Comparison of ENCODE assay signal across 7 cellular contexts in the genomic region with DNA sequence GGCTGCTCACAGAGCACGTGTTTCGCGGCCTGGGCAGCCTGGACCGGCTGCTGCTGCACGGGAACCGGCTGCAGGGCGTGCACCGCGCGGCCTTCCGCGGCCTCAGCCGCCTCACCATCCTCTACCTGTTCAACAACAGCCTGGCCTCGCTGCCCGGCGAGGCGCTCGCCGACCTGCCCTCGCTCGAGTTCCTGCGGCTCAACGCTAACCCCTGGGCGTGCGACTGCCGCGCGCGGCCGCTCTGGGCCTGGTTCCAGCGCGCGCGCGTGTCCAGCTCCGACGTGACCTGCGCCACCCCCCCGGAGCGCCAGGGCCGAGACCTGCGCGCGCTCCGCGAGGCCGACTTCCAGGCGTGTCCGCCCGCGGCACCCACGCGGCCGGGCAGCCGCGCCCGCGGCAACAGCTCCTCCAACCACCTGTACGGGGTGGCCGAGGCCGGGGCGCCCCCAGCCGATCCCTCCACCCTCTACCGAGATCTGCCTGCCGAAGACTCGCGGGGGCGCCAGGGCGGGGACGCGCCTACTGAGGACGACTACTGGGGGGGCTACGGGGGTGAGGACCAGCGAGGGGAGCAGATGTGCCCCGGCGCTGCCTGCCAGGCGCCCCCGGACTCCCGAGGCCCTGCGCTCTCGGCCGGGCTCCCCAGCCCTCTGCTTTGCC. TPM values are rescaled to one million over a fixed set of nuclear protein-coding genes. Genes with fewer than 3 reads are reported as not detected.
DNase-seq lines count a peak whose midpoint lies in the region; ATAC-seq, FAIRE-seq and TF ChIP-seq lines count a peak whose summit lies in the region.
"Had no signal": no experiment of that assay in that cellular context is flagged by ENCODE, and none has a peak within 500 bp of the region (broad histone marks: within the 10 kb centered on the region; RNA-seq: fewer than 3 reads in every experiment).

No MANE protein-coding gene starts in this region.

- H3K36me3 Mint-ChIP-seq in naive thymus-derived CD4-positive, alpha-beta T cell: peaks cover 0 to 1% (median 0%) of the 10 kb centered on the region in 5 donors

- ATAC-seq in GM18505 (IDR thresholded peaks at IDR 0.05; ENCODE audit: unreplicated experiment) (peak; percentile 32), HG03196 (IDR thresholded peaks at IDR 0.05; ENCODE audit: unreplicated experiment) (peak; percentile 28), GM12878 (peak; percentile 55)
- ATAC-seq in naive thymus-derived CD4-positive, alpha-beta T cell: peak; percentile 39

- intact Hi-C loops in GM12878 (cut with micrococcal nuclease; ENCODE audit: unreplicated experiment): loop anchor here (2.0 to 5.0 kb wide), 2 partner anchors 49 to 132 kb away; a partner anchor contains a TSS
- intact Hi-C loops in naive thymus-derived CD4-positive, alpha-beta T cell (cut with micrococcal nuclease): no loop called here

- CTCF ChIA-PET in GM12878 (lab: Yijun Ruan, JAX): interaction anchor here (0.7 to 9.4 kb wide), 8 partner anchors 17 to 165 kb away, joined by 3 to 321 read pairs (median 4); a partner anchor contains a TSS
- CTCF ChIA-PET in naive thymus-derived CD4-positive, alpha-beta T cell (lab: Charles Lee): interaction anchor here (9.3 kb wide), 1 partner anchor 20 kb away, joined by 104 read pairs; no protein-coding TSS in a partner anchor

- H2AFZ ChIP-seq in GM12878 (ENCODE audit: control insufficient read depth, low read depth, low read length): peak overlapping the region; percentile 73

- no TSS peak for BruUV-seq in GM12878 (replicated peaks; lab: Mats Ljungman, UMichigan)

- H3K36me3 ChIP-seq in GM12878 (ENCODE audit: control insufficient read depth in 2 of 2, insufficient read depth in 2 of 2, low read length in 1 of 2): no peaks in the 10 kb centered on the region
- H3K36me3 ChIP-seq in naive thymus-derived CD4-positive, alpha-beta T cell (ENCODE audit: control insufficient read depth in 2 of 3, insufficient read depth in 3 of 3, low read length in 3 of 3): no peaks in the 10 kb centered on the region

- H3K4me3 ChIP-seq in GM12878: peak overlapping the region; percentile 57
- peak overlapping the region; percentile 51 for H3K4me3 ChIP-seq in naive thymus-derived CD4-positive, alpha-beta T cell (ENCODE audit: low read length)

- 2% methylated on average over 43 of the region's 82 CpGs for WGBS in GM12878 (ENCODE audit: insufficient coverage, insufficient replicate concordance, low lambda C conversion rate, missing lambda C conversion rate)

- no peak for FAIRE-seq in GM12878 (lab: Jason Lieb, UNC)

- SMC1A ChIA-PET in GM12878 (lab: Charles Lee; ENCODE audit: uncharacterized antibody, unreplicated experiment): interaction anchor here (0.6 to 1.0 kb wide), 4 partner anchors 18 to 1102 kb away, joined by 3 to 4 read pairs (median 3); a partner anchor contains a TSS

- TF ChIP-seq POLR2A in GM18505 (IDR thresholded peaks at IDR 0.05; ENCODE audit: borderline replicate concordance, extremely low read depth, insufficient read depth, insufficient read length): no peak
- TF ChIP-seq POLR2A in GM12878 (IDR thresholded peaks at IDR 0.05; ENCODE audit: low read depth, low read length): no peak

- no peak for TF ChIP-seq EP300 in GM12878 (IDR thresholded peaks at IDR 0.05; ENCODE audit: borderline replicate concordance in 1 of 2, control insufficient read depth in 1 of 2, low read depth in 2 of 2, low read length in 2 of 2)

- peaks cover 0 to 63% (median 5%) of the 10 kb centered on the region in 5 donors for H3K27me3 Mint-ChIP-seq in naive thymus-derived CD4-positive, alpha-beta T cell

- TF ChIP-seq CTCF in GM12878 (IDR thresholded peaks at IDR 0.05 in 2 of 3, conservative IDR thresholded peaks at IDR 0.05 in 1 of 3; ENCODE audit: control insufficient read depth in 2 of 3, extremely low read depth in 1 of 3, insufficient read depth in 1 of 3, low read depth in 3 of 3, low read length in 3 of 3): peak in 1 of 3 experiments; percentile 7; a peak in 1 of 6 replicates

- H3K27ac Mint-ChIP-seq in naive thymus-derived CD4-positive, alpha-beta T cell: peak overlapping the region in 2 of 9 donors; percentile 21 to 31
- H3K27ac Mint-ChIP-seq: T-helper 1 cell treated with Interleukin-12 subunit alpha and Interleukin-12 subunit beta and Interleukin-4 antibody, amounts not matched to agents 30 μg/mL and 1 μg/mL, for 36 hours had no signal

- in situ Hi-C loops in GM12878 (cut with MboI): loop anchor here (25.0 kb wide), 1 partner anchor 639 kb away; no protein-coding TSS in a partner anchor

- no peaks in the 10 kb centered on the region for H4K20me1 ChIP-seq in GM12878 (ENCODE audit: control insufficient read depth, insufficient read depth)

- no peaks in the 10 kb centered on the region for H3K9me3 ChIP-seq in GM12878 (replicated peaks; ENCODE audit: control insufficient read depth, insufficient read depth, low read length)
- no peaks in the 10 kb centered on the region for H3K9me3 ChIP-seq in naive thymus-derived CD4-positive, alpha-beta T cell (ENCODE audit: control insufficient read depth in 2 of 3, low read length in 3 of 3)

- no peaks in the 10 kb centered on the region for H3K27me3 ChIP-seq in GM12878 (replicated peaks in 1 of 2; ENCODE audit: control insufficient read depth in 2 of 2, insufficient read depth in 2 of 2, low read length in 1 of 2)
- no peaks in the 10 kb centered on the region for H3K27me3 ChIP-seq in naive thymus-derived CD4-positive, alpha-beta T cell (ENCODE audit: control insufficient read depth in 2 of 2, insufficient read depth in 2 of 2, low read length in 2 of 2)

- peak overlapping the region; percentile 64 for H3K9ac ChIP-seq in GM12878 (ENCODE audit: control insufficient read depth, insufficient read depth, low read length)

- POLR2A ChIA-PET in GM12878 (lab: Charles Lee): interaction anchor here (1.0 kb wide), 1 partner anchor 39 kb away, joined by 4 read pairs; a partner anchor contains a TSS
- POLR2A ChIA-PET in naive thymus-derived CD4-positive, alpha-beta T cell (lab: Charles Lee): interaction anchor here (1.1 kb wide), 1 partner anchor 18 kb away, joined by 4 read pairs; no protein-coding TSS in a partner anchor

- DNase-seq in GM12878 (ENCODE audit: low read depth, low spot score): no peak
- DNase-seq in naive thymus-derived CD4-positive, alpha-beta T cell: peak in 4 of 9 donors; percentile 19 to 34 (median 31)
- DNase-seq in NCI-H187 treated with DMSO at 0.1 percent for 48 hours (lab: John Stamatoyannopoulos, UW): no peak
- no peak for DNase-seq in MV-4-11 (lab: John Stamatoyannopoulos, UW)

- peaks cover 24% of the 10 kb centered on the region for H3K4me1 ChIP-seq in GM12878 (ENCODE audit: control insufficient read depth, insufficient read depth, low read length)
- peaks cover 10 to 27% of the 10 kb centered on the region in 2 donors for H3K4me1 ChIP-seq in naive thymus-derived CD4-positive, alpha-beta T cell (ENCODE audit: control insufficient read depth in 2 of 2, insufficient read depth in 2 of 2, low read length in 2 of 2)

- RAD21 ChIA-PET in GM12878 (lab: Charles Lee; ENCODE audit: unreplicated experiment): interaction anchor here (0.7 to 2.3 kb wide), 4 partner anchors 17 to 131 kb away, joined by 3 to 26 read pairs (median 4); no protein-coding TSS in a partner anchor

- H3K27ac ChIP-seq in GM12878 (ENCODE audit: control insufficient read depth, insufficient read depth): peak overlapping the region; percentile 55
- H3K27ac ChIP-seq in naive thymus-derived CD4-positive, alpha-beta T cell (ENCODE audit: low read depth, low read length): peak overlapping the region; percentile 30

- H3K79me2 ChIP-seq in GM12878 (ENCODE audit: control insufficient read depth, insufficient read depth, low read length): no peaks in the 10 kb centered on the region

- peak overlapping the region; percentile 86 for H3K4me2 ChIP-seq in GM12878 (ENCODE audit: control insufficient read depth, insufficient read depth)

- no peak for TF ChIP-seq RAD21 in GM12878 (IDR thresholded peaks at IDR 0.05; ENCODE audit: insufficient read depth, low read depth, low read length)

- H3K4me3 Mint-ChIP-seq in naive thymus-derived CD4-positive, alpha-beta T cell: peak overlapping the region; percentile 62 to 84 (median 78)

- H3K4me1 Mint-ChIP-seq in naive thymus-derived CD4-positive, alpha-beta T cell: peaks cover 12 to 42% (median 34%) of the 10 kb centered on the region in 7 donors

- no peaks in the 10 kb centered on the region for H3K9me3 Mint-ChIP-seq in naive thymus-derived CD4-positive, alpha-beta T cell
- H3K9me3 Mint-ChIP-seq: T-helper 1 cell treated with Interleukin-12 subunit alpha and Interleukin-12 subunit beta and Interleukin-4 antibody, amounts not matched to agents 30 μg/mL and 1 μg/mL, for 36 hours had no signal

RNA-seq across cellular contexts. Expression of a gene that starts 16.0 kb away (rescaled TPM):
- total RNA-seq in GM12878 (2013; cell fraction: nucleolus; rRNA removed): not detected in 2 replicates
- total RNA-seq in GM12878 (2014; rRNA removed) (0.33 and 0.34 TPM in 2 replicates), GM12878 (2014; rRNA removed; fragmentation: Illumina TruSeq; extraction: Trizol) (not detected in 2 replicates), GM12878 (2021) (1.0 and 1.1 TPM in 2 replicates)
- polyA plus RNA-seq in GM12878 (2011; ENCODE audit: low read depth): not detected
- polyA plus RNA-seq in GM12878 (2011; rRNA removed) (not detected in 2 replicates), GM12878 (2014; fragmentation: Illumina TruSeq; extraction: Trizol) (not detected in 2 replicates), GM12878 (2014; fragmentation: Nextera tagmentation; extraction: Ambion mirVana) (under 1 TPM in 1 of 2 experiments, not detected in 1; 0.14 TPM), GM12878 (2014; rRNA removed) (0.58 and 0.88 TPM in 2 replicates), GM12878 (2016; fragmentation: Nextera tagmentation; extraction: Ambion mirVana) (under 1 TPM; 0.48 to 0.55 TPM)
- 0.03 and 0.09 TPM in 2 replicates for polyA plus RNA-seq in GM12878 (2011; cell fraction: cytosol; rRNA removed)
- 0.22 and 0.39 TPM in 2 replicates for polyA plus RNA-seq in GM12878 (2011; cell fraction: nucleus; rRNA removed)
- polyA plus RNA-seq in GM12878 (2012): 0.08 and 0.11 TPM in 2 replicates
- not detected in 2 replicates for polyA minus RNA-seq in GM12878 (2011; rRNA and poly(A)+ RNA removed)
- polyA minus RNA-seq in GM12878 (2011; cell fraction: cytosol; rRNA and poly(A)+ RNA removed): not detected in 2 replicates
- polyA minus RNA-seq in GM12878 (2011; cell fraction: nucleus; rRNA and poly(A)+ RNA removed): 0.36 and 0.38 TPM in 2 replicates
- total RNA-seq in naive thymus-derived CD4-positive, alpha-beta T cell: under 1 TPM in 3 of 5 experiments, not detected in 2; 0.19 to 0.47 (median 0.27) TPM
- polyA plus RNA-seq in naive thymus-derived CD4-positive, alpha-beta T cell: under 1 TPM; 0.08 to 0.44 TPM

RNA-seq across cellular contexts. Expression of a gene that starts 39.1 kb away (rescaled TPM):
- total RNA-seq in GM12878 (2013; cell fraction: nucleolus; rRNA removed): 47.4 and 56.0 TPM in 2 replicates
- total RNA-seq in GM12878 (2014; rRNA removed) (16.9 and 20.3 TPM in 2 replicates), GM12878 (2014; rRNA removed; fragmentation: Illumina TruSeq; extraction: Trizol) (7.4 and 8.1 TPM in 2 replicates), GM12878 (2021) (16.1 and 16.4 TPM in 2 replicates)
- polyA plus RNA-seq in GM12878 (2011; ENCODE audit: low read depth): 8.0 TPM
- polyA plus RNA-seq in GM12878 (2011; rRNA removed) (8.4 and 17.8 TPM in 2 replicates), GM12878 (2014; fragmentation: Illumina TruSeq; extraction: Trizol) (9.8 and 11.9 TPM in 2 replicates), GM12878 (2014; fragmentation: Nextera tagmentation; extraction: Ambion mirVana) (1 to 10 TPM; 1.0 to 2.4 TPM), GM12878 (2014; rRNA removed) (15.6 TPM in 2 replicates), GM12878 (2016; fragmentation: Nextera tagmentation; extraction: Ambion mirVana) (10 to 100 TPM; 12.0 to 13.3 TPM)
- 25.6 and 28.1 TPM in 2 replicates for polyA plus RNA-seq in GM12878 (2011; cell fraction: cytosol; rRNA removed)
- polyA plus RNA-seq in GM12878 (2011; cell fraction: nucleus; rRNA removed): 48.3 and 51.6 TPM in 2 replicates
- polyA plus RNA-seq in GM12878 (2012): 9.3 and 14.0 TPM in 2 replicates
- 29.8 and 30.0 TPM in 2 replicates for polyA minus RNA-seq in GM12878 (2011; rRNA and poly(A)+ RNA removed)
- 13.1 and 16.8 TPM in 2 replicates for polyA minus RNA-seq in GM12878 (2011; cell fraction: cytosol; rRNA and poly(A)+ RNA removed)
- 16.2 and 27.0 TPM in 2 replicates for polyA minus RNA-seq in GM12878 (2011; cell fraction: nucleus; rRNA and poly(A)+ RNA removed)
- total RNA-seq in naive thymus-derived CD4-positive, alpha-beta T cell: 10 to 100 TPM; 10.1 to 19.2 (median 16.3) TPM
- 10 to 100 TPM; 12.7 to 15.4 TPM for polyA plus RNA-seq in naive thymus-derived CD4-positive, alpha-beta T cell

RNA-seq across cellular contexts. Expression of a gene that starts 49.4 kb away (rescaled TPM):
- 332 and 410 TPM in 2 replicates for total RNA-seq in GM12878 (2013; cell fraction: nucleolus; rRNA removed)
- 104 and 112 TPM in 2 replicates for total RNA-seq in GM12878 (2014; rRNA removed)
- 79.7 and 80.2 TPM in 2 replicates for total RNA-seq in GM12878 (2014; rRNA removed; fragmentation: Illumina TruSeq; extraction: Trizol)
- total RNA-seq in GM12878 (2021): 147 and 158 TPM in 2 replicates
- 77.0 TPM for polyA plus RNA-seq in GM12878 (2011; ENCODE audit: low read depth)
- polyA plus RNA-seq in GM12878 (2011; rRNA removed): 129 and 237 TPM in 2 replicates
- polyA plus RNA-seq in GM12878 (2011; cell fraction: cytosol; rRNA removed): 362 and 451 TPM in 2 replicates
- 282 and 405 TPM in 2 replicates for polyA plus RNA-seq in GM12878 (2011; cell fraction: nucleus; rRNA removed)
- polyA plus RNA-seq in GM12878 (2012): 84.4 and 111 TPM in 2 replicates
- polyA plus RNA-seq in GM12878 (2014; fragmentation: Illumina TruSeq; extraction: Trizol): 153 and 168 TPM in 2 replicates
- 10 to 100 TPM; 37.5 to 79.9 TPM for polyA plus RNA-seq in GM12878 (2014; fragmentation: Nextera tagmentation; extraction: Ambion mirVana)
- polyA plus RNA-seq in GM12878 (2014; rRNA removed): 107 and 111 TPM in 2 replicates
- polyA plus RNA-seq in GM12878 (2016; fragmentation: Nextera tagmentation; extraction: Ambion mirVana): 100 to 1,000 TPM; 189 to 200 TPM
- 286 and 303 TPM in 2 replicates for polyA minus RNA-seq in GM12878 (2011; rRNA and poly(A)+ RNA removed)
- polyA minus RNA-seq in GM12878 (2011; cell fraction: cytosol; rRNA and poly(A)+ RNA removed): 73.4 and 78.4 TPM in 2 replicates
- polyA minus RNA-seq in GM12878 (2011; cell fraction: nucleus; rRNA and poly(A)+ RNA removed): 142 and 145 TPM in 2 replicates
- 10 to 100 TPM; 10.5 to 67.9 (median 12.2) TPM for total RNA-seq in naive thymus-derived CD4-positive, alpha-beta T cell
- 10 to 100 TPM; 10.0 to 16.7 TPM for polyA plus RNA-seq in naive thymus-derived CD4-positive, alpha-beta T cell

RNA-seq across cellular contexts. Expression of a gene that starts 54.2 kb away (rescaled TPM):
- 8.4 and 9.4 TPM in 2 replicates for total RNA-seq in GM12878 (2013; cell fraction: nucleolus; rRNA removed)
- 178 and 187 TPM in 2 replicates for total RNA-seq in GM12878 (2014; rRNA removed)
- 139 and 148 TPM in 2 replicates for total RNA-seq in GM12878 (2014; rRNA removed; fragmentation: Illumina TruSeq; extraction: Trizol)
- 192 and 195 TPM in 2 replicates for total RNA-seq in GM12878 (2021)
- polyA plus RNA-seq in GM12878 (2011; ENCODE audit: low read depth): 131 TPM
- polyA plus RNA-seq in GM12878 (2011; rRNA removed): 161 and 208 TPM in 2 replicates
- polyA plus RNA-seq in GM12878 (2011; cell fraction: cytosol; rRNA removed): 261 and 266 TPM in 2 replicates
- 98.1 and 123 TPM in 2 replicates for polyA plus RNA-seq in GM12878 (2011; cell fraction: nucleus; rRNA removed)
- 97.2 and 107 TPM in 2 replicates for polyA plus RNA-seq in GM12878 (2012)
- polyA plus RNA-seq in GM12878 (2014; fragmentation: Illumina TruSeq; extraction: Trizol): 181 and 204 TPM in 2 replicates
- 100 to 1,000 TPM; 770 to 898 TPM for polyA plus RNA-seq in GM12878 (2014; fragmentation: Nextera tagmentation; extraction: Ambion mirVana)
- polyA plus RNA-seq in GM12878 (2014; rRNA removed): 204 and 247 TPM in 2 replicates
- polyA plus RNA-seq in GM12878 (2016; fragmentation: Nextera tagmentation; extraction: Ambion mirVana): 100 to 1,000 TPM; 272 to 362 TPM
- 66.3 and 94.2 TPM in 2 replicates for polyA minus RNA-seq in GM12878 (2011; rRNA and poly(A)+ RNA removed)
- polyA minus RNA-seq in GM12878 (2011; cell fraction: cytosol; rRNA and poly(A)+ RNA removed): 13.0 and 17.4 TPM in 2 replicates
- 16.0 and 28.5 TPM in 2 replicates for polyA minus RNA-seq in GM12878 (2011; cell fraction: nucleus; rRNA and poly(A)+ RNA removed)
- 10 to 100 TPM; 23.7 to 52.8 (median 34.7) TPM for total RNA-seq in naive thymus-derived CD4-positive, alpha-beta T cell
- polyA plus RNA-seq in naive thymus-derived CD4-positive, alpha-beta T cell: 10 to 100 TPM; 76.5 to 79.4 TPM
